In the genomic region with DNA sequence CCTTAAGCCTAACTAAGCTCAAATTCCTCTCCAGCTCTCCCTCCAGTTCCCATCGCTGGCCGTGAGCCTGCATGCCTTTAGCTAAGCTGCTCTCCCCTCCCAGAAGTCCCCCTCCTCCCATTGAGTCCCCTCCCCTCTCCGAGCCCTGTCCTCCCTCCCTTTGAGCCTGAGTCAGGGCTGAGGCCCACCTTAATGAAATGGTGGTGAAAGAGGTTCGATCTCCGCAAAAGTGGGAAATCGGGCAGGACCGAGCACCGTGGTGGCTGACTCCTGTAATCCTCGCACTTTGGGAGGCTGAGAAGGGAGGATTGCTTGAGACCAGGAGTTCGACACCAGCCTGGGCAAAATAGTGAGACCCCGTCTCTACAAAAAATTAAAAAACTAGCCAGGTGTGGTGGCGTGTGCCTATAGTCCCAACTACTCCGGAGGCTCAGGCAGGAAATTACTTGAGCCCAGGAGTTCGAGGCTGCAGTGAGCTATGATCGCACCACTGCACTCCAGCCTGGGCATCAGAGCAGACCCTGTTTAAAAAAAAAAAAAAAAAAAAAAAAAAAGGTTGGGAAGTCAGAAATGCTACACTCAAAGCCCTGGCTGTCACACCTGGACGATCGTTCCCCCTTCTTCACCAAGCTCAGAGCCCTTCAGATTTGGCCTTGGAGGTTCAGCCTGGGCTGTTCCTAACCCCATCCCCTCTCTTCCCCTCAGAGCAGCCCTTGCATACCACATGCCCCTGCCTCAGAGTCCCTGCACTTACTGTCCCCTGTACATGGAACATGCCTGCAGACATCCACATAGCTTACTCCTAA, we compare ENCODE assay signal across 1 cellular context.
TF ChIP-seq lines count a peak whose summit lies in the region.

No MANE protein-coding gene starts in this region.

TF ChIP-seq in IMR-90, 13 proteins besides CTCF, POLR2A, EP300 and RAD21:
- TF ChIP-seq MXI1 (IDR thresholded peaks at IDR 0.05; ENCODE audit: borderline replicate concordance, low read depth, low read length) = no peak
- no peak for TF ChIP-seq CEBPB (IDR thresholded peaks at IDR 0.05; ENCODE audit: low read depth, low read length)
- no peak for TF ChIP-seq MAFK (IDR thresholded peaks at IDR 0.05; ENCODE audit: low read depth, low read length)
- no peak for TF ChIP-seq CHD1 (IDR thresholded peaks at IDR 0.05; ENCODE audit: low read depth, low read length)
- no peak for TF ChIP-seq BHLHE40 (IDR thresholded peaks at IDR 0.05; ENCODE audit: low read depth, low read length)
- no peak for TF ChIP-seq NFE2L2 (IDR thresholded peaks at IDR 0.05; ENCODE audit: low read depth, low read length)
